Comparison of ENCODE assay signal across 25 cellular contexts in the genomic region with DNA sequence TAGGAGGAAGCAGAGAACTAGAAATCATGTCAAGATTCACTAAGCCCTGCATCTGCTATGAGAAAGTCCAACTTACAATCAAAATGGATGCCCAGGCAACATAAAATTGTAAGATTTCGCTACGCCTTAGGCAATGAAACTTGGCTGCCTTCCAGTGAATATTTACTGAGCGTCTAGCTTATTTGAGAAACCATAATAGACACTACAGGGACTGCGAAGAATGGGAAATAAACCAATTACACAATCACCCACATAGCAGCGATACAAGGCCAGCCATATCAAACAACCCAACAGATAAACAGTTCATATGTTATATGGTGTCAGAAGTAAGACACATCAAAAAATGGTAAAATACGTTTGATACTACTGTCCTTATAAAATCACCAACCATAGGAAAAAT.
DNase-seq lines count a peak whose midpoint lies in the region; ATAC-seq, FAIRE-seq and TF ChIP-seq lines count a peak whose summit lies in the region.
"Had no signal": no experiment of that assay in that cellular context is flagged by ENCODE, and none has a peak within 500 bp of the region (broad histone marks: within the 10 kb centered on the region; RNA-seq: fewer than 3 reads in every experiment).

No MANE protein-coding gene starts in this region.

- intact Hi-C loops in stomach (cut with DNase I; ENCODE audit: low total_unique reads): no loop called here

- CTCF ChIA-PET in activated CD8-positive, alpha-beta T cell treated with anti-CD3 and anti-CD28 coated beads, Interleukin-2, amount 10 ng/mL, durations not matched to agents 7 days and 5 days (lab: Charles Lee): no interaction called here

- no peak for FAIRE-seq in GM12891 (lab: Jason Lieb, UNC)
- FAIRE-seq: K562 had no signal

- no peak for TF ChIP-seq CTCF in stomach (IDR thresholded peaks at IDR 0.05)

- TF ChIP-seq EP300 in stomach (IDR thresholded peaks at IDR 0.05): no peak

- no peaks in the 10 kb centered on the region for H3K4me1 ChIP-seq in stomach
- H3K4me1 ChIP-seq: ascending aorta, heart left ventricle had no signal

- no peaks in the 10 kb centered on the region for H3K36me3 Mint-ChIP-seq in activated CD8-positive, alpha-beta T cell treated with anti-CD3 and anti-CD28 coated beads, Interleukin-2, amount 10 ng/mL, durations not matched to agents 7 days and 5 days (ENCODE audit: low read depth)
- H3K36me3 Mint-ChIP-seq: activated naive CD4-positive, alpha-beta T cell treated with anti-CD3 and anti-CD28 coated beads, Interleukin-2, amount 50 U/mL, for 24 hours; CD14-positive monocyte; naive B cell; stimulated activated memory B cell treated with anti-CD40 and anti-IgM and Interleukin-4, amounts not matched to agents 10 μg/mL and 1 μg/mL and 100 μg/mL, for 72 hours had no signal

- H3K4me3 Mint-ChIP-seq in activated CD8-positive, alpha-beta T cell treated with anti-CD3 and anti-CD28 coated beads, Interleukin-2, amount 10 ng/mL, durations not matched to agents 7 days and 5 days: no peak overlapping the region
- H3K4me3 Mint-ChIP-seq: activated naive CD4-positive, alpha-beta T cell treated with anti-CD3 and anti-CD28 coated beads, Interleukin-2, amount 50 U/mL, for 24 hours; CD14-positive monocyte; central memory CD8-positive, alpha-beta T cell; stimulated activated memory B cell treated with anti-CD40 and anti-IgM and Interleukin-4, amounts not matched to agents 10 μg/mL and 1 μg/mL and 100 μg/mL, for 72 hours had no signal

- ATAC-seq in activated CD8-positive, alpha-beta T cell treated with anti-CD3 and anti-CD28 coated beads, Interleukin-2, amount 10 ng/mL, durations not matched to agents 7 days and 5 days: no peak
- no peak for ATAC-seq in HG02759 (IDR thresholded peaks at IDR 0.05; ENCODE audit: unreplicated experiment)
- ATAC-seq: heart left ventricle; K562; left cardiac atrium; stimulated activated memory B cell treated with anti-CD40 and anti-IgM and Interleukin-4, amounts not matched to agents 10 μg/mL and 1 μg/mL and 100 μg/mL, for 72 hours had no signal

- H3K9me3 ChIP-seq in stomach: no peaks in the 10 kb centered on the region
- H3K9me3 ChIP-seq: ascending aorta, thoracic aorta had no signal

- no peaks in the 10 kb centered on the region for H3K9me3 Mint-ChIP-seq in activated CD8-positive, alpha-beta T cell treated with anti-CD3 and anti-CD28 coated beads, Interleukin-2, amount 10 ng/mL, durations not matched to agents 7 days and 5 days (ENCODE audit: insufficient read depth)
- H3K9me3 Mint-ChIP-seq: activated naive CD4-positive, alpha-beta T cell treated with anti-CD3 and anti-CD28 coated beads, Interleukin-2, amount 50 U/mL, for 24 hours; naive B cell; stimulated activated memory B cell treated with anti-CD40 and anti-IgM and Interleukin-4, amounts not matched to agents 10 μg/mL and 1 μg/mL and 100 μg/mL, for 72 hours had no signal

- H3K27ac Mint-ChIP-seq in activated CD8-positive, alpha-beta T cell treated with anti-CD3 and anti-CD28 coated beads, Interleukin-2, amount 10 ng/mL, durations not matched to agents 7 days and 5 days: no peak overlapping the region
- H3K27ac Mint-ChIP-seq: activated naive CD4-positive, alpha-beta T cell treated with anti-CD3 and anti-CD28 coated beads, Interleukin-2, amount 50 U/mL, for 24 hours; naive B cell; stimulated activated memory B cell treated with anti-CD40 and anti-IgM and Interleukin-4, amounts not matched to agents 10 μg/mL and 1 μg/mL and 100 μg/mL, for 72 hours had no signal

- H3K27me3 ChIP-seq in stomach: no peaks in the 10 kb centered on the region
- H3K27me3 ChIP-seq: ascending aorta, heart left ventricle had no signal

- peak; percentile 89 for DNase-seq in DMS153 (lab: John Stamatoyannopoulos, UW)
- peak; percentile 84 for DNase-seq in NCI-H1092 (lab: John Stamatoyannopoulos, UW)
- peak; percentile 38 for DNase-seq in NCI-H2107 treated with DMSO at 0.1 percent for 48 hours (lab: John Stamatoyannopoulos, UW; ENCODE audit: unreplicated experiment)
- DNase-seq in RPMI7951 (ENCODE audit: low read depth): peak; percentile 7
- DNase-seq in GM12891 (ENCODE audit: insufficient read length, low spot score): no peak
- DNase-seq in activated CD8-positive, alpha-beta T cell treated with anti-CD3 and anti-CD28 coated beads, Interleukin-2, amount 10 ng/mL, durations not matched to agents 7 days and 5 days: no peak
- DNase-seq in stomach: no peak
- DNase-seq: activated CD4-positive, alpha-beta T cell treated with anti-CD3 and anti-CD28 coated beads for 4 hours; heart left ventricle; left cardiac atrium; mesendoderm; naive B cell; NCI-H446 treated with DMSO at 0.1 percent for 48 hours; nucleus accumbens; Right ventricle myocardium superior; stimulated activated CD4-positive, alpha-beta T cell treated with anti-CD3 and anti-CD28 coated beads, Interleukin-2, amount 100 ng/mL, for 24 hours had no signal

- H3K4me3 ChIP-seq in stomach: no peak overlapping the region
- H3K4me3 ChIP-seq: ascending aorta, heart left ventricle, K562, skin epidermis, thoracic aorta had no signal

- H3K27ac ChIP-seq in stomach: no peak overlapping the region
- H3K27ac ChIP-seq: ascending aorta, heart left ventricle, skin epidermis, thoracic aorta had no signal

- H3K4me1 Mint-ChIP-seq in activated CD8-positive, alpha-beta T cell treated with anti-CD3 and anti-CD28 coated beads, Interleukin-2, amount 10 ng/mL, durations not matched to agents 7 days and 5 days (ENCODE audit: low read depth): no peaks in the 10 kb centered on the region
- H3K4me1 Mint-ChIP-seq: activated naive CD4-positive, alpha-beta T cell treated with anti-CD3 and anti-CD28 coated beads, Interleukin-2, amount 50 U/mL, for 24 hours; CD14-positive monocyte; central memory CD8-positive, alpha-beta T cell; naive B cell; stimulated activated memory B cell treated with anti-CD40 and anti-IgM and Interleukin-4, amounts not matched to agents 10 μg/mL and 1 μg/mL and 100 μg/mL, for 72 hours had no signal

- TF ChIP-seq POLR2A in GM12891 (IDR thresholded peaks at IDR 0.05; ENCODE audit: low read depth, low read length) (no peak), stomach (IDR thresholded peaks at IDR 0.05) (no peak)

- no peaks in the 10 kb centered on the region for H3K27me3 Mint-ChIP-seq in activated CD8-positive, alpha-beta T cell treated with anti-CD3 and anti-CD28 coated beads, Interleukin-2, amount 10 ng/mL, durations not matched to agents 7 days and 5 days (ENCODE audit: low read depth)
- H3K27me3 Mint-ChIP-seq: activated naive CD4-positive, alpha-beta T cell treated with anti-CD3 and anti-CD28 coated beads, Interleukin-2, amount 50 U/mL, for 24 hours; central memory CD8-positive, alpha-beta T cell; naive B cell; stimulated activated memory B cell treated with anti-CD40 and anti-IgM and Interleukin-4, amounts not matched to agents 10 μg/mL and 1 μg/mL and 100 μg/mL, for 72 hours had no signal

- POLR2A ChIA-PET in activated CD8-positive, alpha-beta T cell treated with anti-CD3 and anti-CD28 coated beads, Interleukin-2, amount 10 ng/mL, durations not matched to agents 7 days and 5 days (lab: Charles Lee): interaction anchor here (0.6 kb wide), 1 partner anchor 361 kb away, joined by 3 read pairs; no protein-coding TSS in a partner anchor

- WGBS in stomach, 5 donors: 53 to 73% (median 59%) methylated on average over 6 of the region's 6 CpGs

- no peaks in the 10 kb centered on the region for H3K36me3 ChIP-seq in stomach
- H3K36me3 ChIP-seq: ascending aorta, heart left ventricle, thoracic aorta had no signal

TF ChIP-seq in GM12891, 5 proteins besides CTCF, POLR2A, EP300 and RAD21:
- no peak for TF ChIP-seq POU2F2 (IDR thresholded peaks at IDR 0.05; ENCODE audit: low read depth, low read length)
- TF ChIP-seq POLR2AphosphoS5 (IDR thresholded peaks at IDR 0.05; ENCODE audit: low read depth, low read length): no peak

Comparison
In these comparisons a context has a peak if more than half of its experiments do, and no peak if none do; other contexts are left out.
1. DNase-seq: peak in DMS153 (single experiment), NCI-H1092 (single experiment), NCI-H2107 treated with DMSO at 0.1 percent for 48 hours (single experiment) and RPMI7951 (single experiment); none in GM12891 (single experiment), activated CD8-positive, alpha-beta T cell treated with anti-CD3 and anti-CD28 coated beads, Interleukin-2, amount 10 ng/mL, durations not matched to agents 7 days and 5 days (single experiment) and stomach (single experiment).